ENCODE assay signal across 16 cellular contexts in the genomic region with DNA sequence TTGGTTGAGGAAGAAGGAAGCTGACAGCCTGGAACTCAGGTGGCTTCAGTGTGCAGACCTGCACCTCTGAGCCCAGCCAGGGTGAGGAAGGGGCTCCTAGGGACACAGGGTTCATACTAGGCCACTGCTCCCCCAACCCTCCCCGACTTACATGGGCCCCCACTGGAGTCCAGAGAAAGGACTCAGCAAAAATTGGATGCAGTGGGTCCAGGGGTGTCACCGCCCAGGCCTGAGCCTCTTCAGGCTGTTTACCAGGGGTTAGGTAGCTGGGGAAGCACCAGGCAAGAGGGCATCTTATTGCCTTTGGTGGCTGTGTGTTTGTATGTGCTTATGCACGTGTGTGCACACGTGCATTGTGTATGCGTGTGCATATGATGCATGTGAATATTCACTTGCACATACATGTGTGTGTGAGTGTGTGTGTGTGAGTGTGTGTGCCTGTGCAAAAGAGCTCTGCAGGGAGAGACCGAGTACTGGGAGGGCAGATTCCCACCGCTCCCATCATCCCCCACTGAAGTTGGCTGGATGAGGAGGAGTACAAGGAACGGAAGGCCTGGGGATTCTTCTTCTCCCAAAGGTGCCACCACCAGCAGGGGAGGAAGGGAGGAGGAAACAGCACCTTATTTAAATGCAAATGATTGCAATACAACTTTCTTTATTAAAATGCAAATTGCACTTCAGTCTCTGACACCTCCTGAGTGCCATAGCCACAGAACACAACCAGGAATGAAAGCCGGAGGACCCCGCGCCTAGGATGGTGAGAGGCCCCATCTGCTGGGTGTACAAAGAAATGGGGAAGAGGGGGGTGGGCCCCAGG.
"Had no signal": no experiment of that assay in that cellular context is flagged by ENCODE, and none has a peak within 500 bp of the region (broad histone marks: within the 10 kb centered on the region; RNA-seq: fewer than 3 reads in every experiment).

No MANE protein-coding gene starts in this region.

- ATAC-seq: activated T-cell treated with anti-CD3 and anti-CD28 coated beads, Interleukin-2, amount 50 U/mL, for 72 hours; effector memory CD8-positive, alpha-beta T cell; sciatic nerve; stimulated activated effector memory CD8-positive, alpha-beta T cell treated with anti-CD3 and anti-CD28 coated beads, Interleukin-12 subunit alpha, Interleukin-12 subunit beta, amount 100 ng/mL, for 72 hours had no signal

- H3K27ac Mint-ChIP-seq: activated naive CD8-positive, alpha-beta T cell; activated T-cell treated with anti-CD3 and anti-CD28 coated beads, Interleukin-2, amount 50 U/mL, for 72 hours; effector memory CD8-positive, alpha-beta T cell; memory B cell; stimulated activated effector memory CD8-positive, alpha-beta T cell treated with anti-CD3 and anti-CD28 coated beads, Interleukin-12 subunit alpha, Interleukin-12 subunit beta, amount 100 ng/mL, for 72 hours; type B pancreatic cell had no signal

- H3K4me3 Mint-ChIP-seq: activated naive CD8-positive, alpha-beta T cell; activated T-cell treated with anti-CD3 and anti-CD28 coated beads, Interleukin-2, amount 50 U/mL, for 72 hours; effector memory CD8-positive, alpha-beta T cell; memory B cell; stimulated activated effector memory CD8-positive, alpha-beta T cell treated with anti-CD3 and anti-CD28 coated beads, Interleukin-12 subunit alpha, Interleukin-12 subunit beta, amount 100 ng/mL, for 72 hours; type B pancreatic cell had no signal

- H3K9me3 Mint-ChIP-seq: activated T-cell treated with anti-CD3 and anti-CD28 coated beads, Interleukin-2, amount 50 U/mL, for 72 hours; effector memory CD8-positive, alpha-beta T cell; memory B cell; stimulated activated effector memory CD8-positive, alpha-beta T cell treated with anti-CD3 and anti-CD28 coated beads, Interleukin-12 subunit alpha, Interleukin-12 subunit beta, amount 100 ng/mL, for 72 hours; type B pancreatic cell had no signal

- H3K4me2 ChIP-seq: smooth muscle cell had no signal

- H3K27me3 ChIP-seq: cardiac muscle cell, ovary, testis had no signal

- DNase-seq: activated CD4-positive, alpha-beta T cell treated with anti-CD3 and anti-CD28 coated beads for 1 hour; activated CD8-positive, alpha-beta memory T cell treated with anti-CD3 and anti-CD28 coated beads for 24 hours; activated gamma-delta T cell treated with Interleukin-2 at 50 U/mL for 16 hours; activated T-cell treated with anti-CD3 and anti-CD28 coated beads, Interleukin-2, amount 50 U/mL, for 72 hours; effector memory CD8-positive, alpha-beta T cell; esophagus squamous epithelium; ovary; stimulated activated CD4-positive, alpha-beta T cell treated with anti-CD3 and anti-CD28 coated beads, Interleukin-4, amount 100 ng/mL, for 24 hours had no signal

- H3K27ac ChIP-seq: cardiac muscle cell, esophagus squamous epithelium, ovary, testis had no signal

- H3K9me3 ChIP-seq: esophagus squamous epithelium, ovary, testis had no signal

- H3K36me3 Mint-ChIP-seq: activated naive CD8-positive, alpha-beta T cell; memory B cell; stimulated activated effector memory CD8-positive, alpha-beta T cell treated with anti-CD3 and anti-CD28 coated beads, Interleukin-12 subunit alpha, Interleukin-12 subunit beta, amount 100 ng/mL, for 72 hours; type B pancreatic cell had no signal

- H3K4me1 ChIP-seq: testis had no signal

- H3K4me3 ChIP-seq: cardiac muscle cell, esophagus squamous epithelium, ovary, smooth muscle cell, testis had no signal

- H3K27me3 Mint-ChIP-seq: activated naive CD8-positive, alpha-beta T cell had no signal

- H3K36me3 ChIP-seq: cardiac muscle cell, esophagus squamous epithelium, ovary had no signal
